Comparison of ENCODE assay signal across 12 cellular contexts in the genomic region with DNA sequence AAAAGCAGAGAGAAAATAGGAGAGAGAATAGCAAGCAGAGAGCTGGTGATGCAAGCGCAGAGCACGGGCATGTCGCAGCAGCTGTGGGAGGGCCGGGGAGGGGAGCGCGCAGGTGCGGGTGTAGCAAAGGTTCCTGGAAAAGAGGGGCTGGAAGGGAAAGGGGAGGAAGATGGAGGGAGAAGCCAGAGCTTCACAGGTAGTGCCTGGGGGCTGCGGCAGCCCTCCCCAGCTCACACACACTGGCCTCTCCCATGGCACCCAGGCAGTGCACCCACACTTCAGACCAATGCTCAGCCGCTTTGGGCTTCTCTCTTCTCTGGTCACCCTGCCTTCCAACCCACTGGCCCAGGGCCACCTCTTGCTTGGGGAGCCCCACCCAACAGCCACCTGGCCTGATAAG.
"Had no signal": no experiment of that assay in that cellular context is flagged by ENCODE, and none has a peak within 500 bp of the region (broad histone marks: within the 10 kb centered on the region; RNA-seq: fewer than 3 reads in every experiment).

No MANE protein-coding gene starts in this region.

- H3K4me3 Mint-ChIP-seq: effector memory CD8-positive, alpha-beta T cell; nephron had no signal

- H3K27me3 ChIP-seq: adrenal gland, ovary had no signal

- H3K4me3 ChIP-seq: adrenal gland, ovary, SJCRH30 had no signal

- H3K36me3 ChIP-seq: adrenal gland, ovary, SJCRH30 had no signal

- H3K27ac Mint-ChIP-seq: effector memory CD8-positive, alpha-beta T cell; nephron had no signal

- DNase-seq: activated CD4-positive, alpha-beta T cell treated with anti-CD3 and anti-CD28 coated beads, Interleukin-2, amount 50 U/mL, for 48 hours; activated naive CD4-positive, alpha-beta T cell treated with anti-CD3 and anti-CD28 coated beads, Interleukin-2, amount 50 U/mL, for 16 hours; central memory CD4-positive, alpha-beta T cell; effector memory CD8-positive, alpha-beta T cell; hypothalamus; ovary; SJCRH30; stimulated activated CD4-positive, alpha-beta T cell treated with anti-CD3 and anti-CD28 coated beads, Interleukin-15, amount 100 ng/mL, for 24 hours; stimulated activated CD4-positive, alpha-beta T cell treated with anti-CD3 and anti-CD28 coated beads, Interleukin-4, amount 100 ng/mL, for 4 hours had no signal

- ATAC-seq: activated CD4-positive, CD25-positive, alpha-beta regulatory T cell treated with anti-CD3 and anti-CD28 coated beads, Interleukin-2, amount 50 U/mL, for 24 hours; effector memory CD8-positive, alpha-beta T cell had no signal

- H3K9me3 Mint-ChIP-seq: effector memory CD8-positive, alpha-beta T cell; nephron had no signal

- H3K4me1 ChIP-seq: adrenal gland, SJCRH30 had no signal

- H3K9me3 ChIP-seq: adrenal gland, ovary, SJCRH30 had no signal

- H3K27ac ChIP-seq: adrenal gland, ovary, SJCRH30 had no signal
